ENCODE assay signal across 1 cellular context in genomic region chr1:156367386-156368156, GRCh38.
TF ChIP-seq lines count a peak whose summit lies in the region.

No MANE protein-coding gene starts in this region.

TF ChIP-seq in HEK293, 187 proteins besides CTCF, POLR2A, EP300 and RAD21:
- TF ChIP-seq SP3 (tag by site-specific recombination; IDR thresholded peaks at IDR 0.05) (no peak), ZNF677 (tag by site-specific recombination; IDR thresholded peaks at IDR 0.05) (peak; percentile 99), ZNF600 (tag by site-specific recombination; IDR thresholded peaks at IDR 0.05) (no peak; the same call in 1 of the 2 replicates), SP7 (tag by site-specific recombination; IDR thresholded peaks at IDR 0.05) (no peak), ZNF211 (tag by site-specific recombination; IDR thresholded peaks at IDR 0.05; ENCODE audit: low read depth) (no peak), ZNF10 (tag by site-specific recombination; IDR thresholded peaks at IDR 0.05) (no peak), ZNF785 (tag by site-specific recombination; IDR thresholded peaks at IDR 0.05) (no peak), ZNF830 (tag by site-specific recombination; IDR thresholded peaks at IDR 0.05; ENCODE audit: low read depth) (no peak), ZNF423 (tag by site-specific recombination; IDR thresholded peaks at IDR 0.05) (no peak)
- TF ChIP-seq, protein P1, sequence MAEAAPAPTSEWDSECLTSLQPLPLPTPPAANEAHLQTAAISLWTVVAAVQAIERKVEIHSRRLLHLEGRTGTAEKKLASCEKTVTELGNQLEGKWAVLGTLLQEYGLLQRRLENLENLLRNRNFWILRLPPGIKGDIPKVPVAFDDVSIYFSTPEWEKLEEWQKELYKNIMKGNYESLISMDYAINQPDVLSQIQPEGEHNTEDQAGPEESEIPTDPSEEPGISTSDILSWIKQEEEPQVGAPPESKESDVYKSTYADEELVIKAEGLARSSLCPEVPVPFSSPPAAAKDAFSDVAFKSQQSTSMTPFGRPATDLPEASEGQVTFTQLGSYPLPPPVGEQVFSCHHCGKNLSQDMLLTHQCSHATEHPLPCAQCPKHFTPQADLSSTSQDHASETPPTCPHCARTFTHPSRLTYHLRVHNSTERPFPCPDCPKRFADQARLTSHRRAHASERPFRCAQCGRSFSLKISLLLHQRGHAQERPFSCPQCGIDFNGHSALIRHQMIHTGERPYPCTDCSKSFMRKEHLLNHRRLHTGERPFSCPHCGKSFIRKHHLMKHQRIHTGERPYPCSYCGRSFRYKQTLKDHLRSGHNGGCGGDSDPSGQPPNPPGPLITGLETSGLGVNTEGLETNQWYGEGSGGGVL (tag by site-specific recombination; IDR thresholded peaks at IDR 0.05) = peak; percentile 27; the same call in 1 of the 2 replicates
- TF ChIP-seq, protein P2, sequence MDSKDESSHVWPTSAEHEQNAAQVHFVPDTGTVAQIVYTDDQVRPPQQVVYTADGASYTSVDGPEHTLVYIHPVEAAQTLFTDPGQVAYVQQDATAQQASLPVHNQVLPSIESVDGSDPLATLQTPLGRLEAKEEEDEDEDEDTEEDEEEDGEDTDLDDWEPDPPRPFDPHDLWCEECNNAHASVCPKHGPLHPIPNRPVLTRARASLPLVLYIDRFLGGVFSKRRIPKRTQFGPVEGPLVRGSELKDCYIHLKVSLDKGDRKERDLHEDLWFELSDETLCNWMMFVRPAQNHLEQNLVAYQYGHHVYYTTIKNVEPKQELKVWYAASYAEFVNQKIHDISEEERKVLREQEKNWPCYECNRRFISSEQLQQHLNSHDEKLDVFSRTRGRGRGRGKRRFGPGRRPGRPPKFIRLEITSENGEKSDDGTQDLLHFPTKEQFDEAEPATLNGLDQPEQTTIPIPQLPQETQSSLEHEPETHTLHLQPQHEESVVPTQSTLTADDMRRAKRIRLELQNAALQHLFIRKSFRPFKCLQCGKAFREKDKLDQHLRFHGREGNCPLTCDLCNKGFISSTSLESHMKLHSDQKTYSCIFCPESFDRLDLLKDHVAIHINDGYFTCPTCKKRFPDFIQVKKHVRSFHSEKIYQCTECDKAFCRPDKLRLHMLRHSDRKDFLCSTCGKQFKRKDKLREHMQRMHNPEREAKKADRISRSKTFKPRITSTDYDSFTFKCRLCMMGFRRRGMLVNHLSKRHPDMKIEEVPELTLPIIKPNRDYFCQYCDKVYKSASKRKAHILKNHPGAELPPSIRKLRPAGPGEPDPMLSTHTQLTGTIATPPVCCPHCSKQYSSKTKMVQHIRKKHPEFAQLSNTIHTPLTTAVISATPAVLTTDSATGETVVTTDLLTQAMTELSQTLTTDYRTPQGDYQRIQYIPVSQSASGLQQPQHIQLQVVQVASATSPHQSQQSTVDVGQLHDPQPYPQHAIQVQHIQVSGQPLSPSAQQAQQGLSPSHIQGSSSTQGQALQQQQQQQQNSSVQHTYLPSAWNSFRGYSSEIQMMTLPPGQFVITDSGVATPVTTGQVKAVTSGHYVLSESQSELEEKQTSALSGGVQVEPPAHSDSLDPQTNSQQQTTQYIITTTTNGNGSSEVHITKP (tag by site-specific recombination; IDR thresholded peaks at IDR 0.05) = peak; percentile 42; the same call in 1 of the 2 replicates
